Comparison of ENCODE assay signal across 8 cellular contexts in genomic region chr11:71447791-71448256, GRCh38. TPM values are rescaled to one million over a fixed set of nuclear protein-coding genes. Genes with fewer than 3 reads are reported as not detected.
DNase-seq lines count a peak whose midpoint lies in the region; TF ChIP-seq lines count a peak whose summit lies in the region.

No MANE protein-coding gene starts in this region.

- no peak overlapping the region for H2BK5ac ChIP-seq in mesenchymal stem cell (ENCODE audit: low read depth, low read length, poor library complexity, severe bottlenecking)

- peak; percentile 26 for DNase-seq in EL
- peak; percentile 18 for DNase-seq in activated CD4-positive, alpha-beta T cell treated with anti-CD3 and anti-CD28 coated beads for 1 hour
- DNase-seq in dorsolateral prefrontal cortex = peak in 5 of 10 donors; percentile 21 to 63 (median 47)
- peak; percentile 56 for DNase-seq in mesenchymal stem cell
- DNase-seq in A172 (ENCODE audit: low spot score) = no peak
- no peak for DNase-seq in NCI-H1436 (lab: John Stamatoyannopoulos, UW)

- peak overlapping the region; percentile 77 to 100 for H3K18ac ChIP-seq in mesenchymal stem cell (ENCODE audit: low read depth in 1 of 2, low read length in 2 of 2)

- H3K27me3 ChIP-seq in HUES6 (ENCODE audit: control insufficient read depth, insufficient read depth, low read length) = no peaks in the 10 kb centered on the region
- H3K27me3 ChIP-seq in dorsolateral prefrontal cortex = no peaks in the 10 kb centered on the region
- H3K27me3 ChIP-seq in mesenchymal stem cell (ENCODE audit: control insufficient read depth in 1 of 2, insufficient read depth in 1 of 2, low read length in 2 of 2) = no peaks in the 10 kb centered on the region
- no peaks in the 10 kb centered on the region for H3K27me3 ChIP-seq in subcutaneous abdominal adipose tissue (ENCODE audit: control insufficient read depth in 5 of 5, insufficient read depth in 4 of 5, low read length in 5 of 5)

- peak overlapping the region; percentile 50 for H2BK120ac ChIP-seq in mesenchymal stem cell (ENCODE audit: low read depth, low read length)

- intact Hi-C loops in dorsolateral prefrontal cortex (cut with DNase I) = no loop called here

- H2BK12ac ChIP-seq in mesenchymal stem cell (ENCODE audit: low read length in 2 of 2) = peak overlapping the region in 1 of 2 experiments; percentile 94

- H3K27ac ChIP-seq in HUES6 (ENCODE audit: low read depth, low read length) (peak overlapping the region; percentile 48; the same call in 1 of the 2 replicates), dorsolateral prefrontal cortex (peak overlapping the region; percentile 3 to 97 (median 91)), mesenchymal stem cell (ENCODE audit: low read length, poor library complexity, severe bottlenecking) (no peak overlapping the region), subcutaneous abdominal adipose tissue (ENCODE audit: low read depth, low read length) (peak overlapping the region; percentile 60)

- H3K36me3 ChIP-seq in HUES6 (ENCODE audit: control insufficient read depth, insufficient read depth, low read length) = peaks cover 48% of the 10 kb centered on the region
- H3K36me3 ChIP-seq in mesenchymal stem cell (ENCODE audit: control insufficient read depth in 1 of 2, insufficient read depth in 2 of 2, low read depth in 1 of 2, low read length in 2 of 2) = peaks cover 25 to 42% of the 10 kb centered on the region in 2 experiments
- H3K36me3 ChIP-seq in subcutaneous abdominal adipose tissue (ENCODE audit: control insufficient read depth in 5 of 5, insufficient read depth in 5 of 5, low read length in 5 of 5) = peaks cover 0 to 16% (median 13%) of the 10 kb centered on the region in 5 donors

- peak overlapping the region; percentile 77 for H2BK15ac ChIP-seq in mesenchymal stem cell (ENCODE audit: low read depth, poor library complexity, severe bottlenecking)

- H3K23ac ChIP-seq in mesenchymal stem cell (ENCODE audit: low read length in 2 of 2) = peak overlapping the region in 1 of 2 experiments; percentile 94

- H3K4me3 ChIP-seq in HUES6 (ENCODE audit: low read depth, low read length) (peak overlapping the region; percentile 88), dorsolateral prefrontal cortex (peak overlapping the region; percentile 51 to 98 (median 85)), mesenchymal stem cell (ENCODE audit: insufficient read depth in 1 of 2, low read depth in 1 of 2, low read length in 2 of 2) (peak overlapping the region; percentile 99), subcutaneous abdominal adipose tissue (ENCODE audit: low read depth in 1 of 5, low read length in 5 of 5) (peak overlapping the region; percentile 49 to 90 (median 79))

- no peak overlapping the region for H2AFZ ChIP-seq in mesenchymal stem cell (ENCODE audit: low read depth, low read length)

- WGBS in mesenchymal stem cell = 0% methylated on average over 18 of the region's 31 CpGs

- H3K9me3 ChIP-seq in HUES6 (ENCODE audit: control insufficient read depth, insufficient read depth, low read depth, low read length) = peaks cover 5% of the 10 kb centered on the region; the same call in 1 of the 2 replicates
- peaks cover 12% of the 10 kb centered on the region for H3K9me3 ChIP-seq in mesenchymal stem cell (ENCODE audit: control insufficient read depth, low read length)
- peaks cover 0 to 9% (median 2%) of the 10 kb centered on the region in 5 donors for H3K9me3 ChIP-seq in subcutaneous abdominal adipose tissue (ENCODE audit: control insufficient read depth in 5 of 5, low read length in 5 of 5)

- H2AK5ac ChIP-seq in mesenchymal stem cell (ENCODE audit: low read length, severe bottlenecking) = no peak overlapping the region

- peaks cover 29% of the 10 kb centered on the region for H3K79me1 ChIP-seq in mesenchymal stem cell (replicated peaks; ENCODE audit: low read length, poor library complexity, severe bottlenecking)

- no peak for TF ChIP-seq CTCF in dorsolateral prefrontal cortex (IDR thresholded peaks at IDR 0.05 in 54 of 56, conservative IDR thresholded peaks at IDR 0.05 in 2 of 56; ENCODE audit: low read depth in 1 of 56, partially characterized antibody in 56 of 56)

- H4K8ac ChIP-seq in mesenchymal stem cell (ENCODE audit: low read length) = peak overlapping the region; percentile 87

- H3K4ac ChIP-seq in mesenchymal stem cell (ENCODE audit: low read depth in 1 of 2, low read length in 2 of 2) = peak overlapping the region in 1 of 2 experiments; percentile 95

- H3K14ac ChIP-seq in mesenchymal stem cell (ENCODE audit: low read length in 2 of 2) = peak overlapping the region in 1 of 2 experiments; percentile 100

- peaks cover 26% of the 10 kb centered on the region for H3K4me1 ChIP-seq in HUES6 (ENCODE audit: control insufficient read depth, insufficient read depth, low read length)
- H3K4me1 ChIP-seq in mesenchymal stem cell (ENCODE audit: control insufficient read depth, insufficient read depth, low read depth, low read length) = peaks cover 13% of the 10 kb centered on the region
- peaks cover 0 to 37% (median 34%) of the 10 kb centered on the region in 5 donors for H3K4me1 ChIP-seq in subcutaneous abdominal adipose tissue (ENCODE audit: control insufficient read depth in 5 of 5, insufficient read depth in 5 of 5, low read length in 5 of 5)

- H4K91ac ChIP-seq in mesenchymal stem cell (ENCODE audit: low read length) = peak overlapping the region; percentile 97

- H3K4me2 ChIP-seq in mesenchymal stem cell (ENCODE audit: low read length, poor library complexity, severe bottlenecking) = peak overlapping the region; percentile 88

- H3K9ac ChIP-seq in HUES6 (ENCODE audit: low read length) (peak overlapping the region; percentile 76), mesenchymal stem cell (ENCODE audit: low read length) (peak overlapping the region; percentile 93), subcutaneous abdominal adipose tissue (ENCODE audit: low read length in 5 of 5) (peak overlapping the region in 3 of 5 donors; percentile 20 to 66 (median 41))

RNA-seq across cellular contexts. Expression of gene DHCR7, which starts 0.4 kb away (rescaled TPM):
- 100 to 1,000 TPM in 13 of 120 experiments, 10 to 100 TPM in 107; 31.8 to 187 (median 67.2) TPM for total RNA-seq in dorsolateral prefrontal cortex
- polyA plus RNA-seq in mesenchymal stem cell (2013, experiment 1 of 2) = 307 TPM
- polyA plus RNA-seq in mesenchymal stem cell (2013, experiment 2 of 2) = 298 TPM
- 43.5 and 82.8 TPM in 2 replicates for total RNA-seq in A172 (2014; rRNA removed; shearing (Covaris generic))

RNA-seq across cellular contexts. Expression of gene NADSYN1, which starts 5.2 kb away (rescaled TPM):
- total RNA-seq in dorsolateral prefrontal cortex = 100 to 1,000 TPM in 15 of 120 experiments, 10 to 100 TPM in 105; 44.1 to 151 (median 75.1) TPM
- polyA plus RNA-seq in mesenchymal stem cell (2013, experiment 1 of 2) = 42.5 TPM
- 39.8 TPM for polyA plus RNA-seq in mesenchymal stem cell (2013, experiment 2 of 2)
- total RNA-seq in A172 (2014; rRNA removed; shearing (Covaris generic)) = 45.1 and 47.3 TPM in 2 replicates

Comparison
In these comparisons a context has a peak if more than half of its experiments do, and no peak if none do; other contexts are left out.
1. DNase-seq: peak in EL (single experiment), activated CD4-positive, alpha-beta T cell treated with anti-CD3 and anti-CD28 coated beads for 1 hour (single experiment) and mesenchymal stem cell (single experiment); none in A172 (single experiment) and NCI-H1436 (single experiment).
2. H3K9ac ChIP-seq: peak in every context shown above with its lines; median percentile 93 in mesenchymal stem cell; 76 in HUES6; 41 in subcutaneous abdominal adipose tissue.
3. Peak in every context shown above with its lines, with median percentiles within 50 percentile points of each other: H3K4me3 ChIP-seq.